Comparison of ENCODE assay signal across 11 cellular contexts in genomic region chr12:107356266-107356936, GRCh38.
DNase-seq lines count a peak whose midpoint lies in the region; ATAC-seq and TF ChIP-seq lines count a peak whose summit lies in the region.
"Had no signal": no experiment of that assay in that cellular context is flagged by ENCODE, and none has a peak within 500 bp of the region (broad histone marks: within the 10 kb centered on the region; RNA-seq: fewer than 3 reads in every experiment).

No MANE protein-coding gene starts in this region.

- H3K4me3 Mint-ChIP-seq in activated CD4-positive, alpha-beta T cell treated with anti-CD3 and anti-CD28 coated beads for 36 hours = no peak overlapping the region
- no peak overlapping the region for H3K4me3 Mint-ChIP-seq in activated CD4-positive, alpha-beta T cell treated with anti-CD3 and anti-CD28 coated beads, Interleukin-2, amount 10 ng/mL, durations not matched to agents 7 days and 5 days

- DNase-seq in activated CD4-positive, alpha-beta T cell treated with anti-CD3 and anti-CD28 coated beads for 36 hours = no peak
- DNase-seq in activated CD4-positive, alpha-beta T cell treated with anti-CD3 and anti-CD28 coated beads, Interleukin-2, amount 10 ng/mL, durations not matched to agents 7 days and 5 days = no peak
- DNase-seq in MV-4-11 (lab: John Stamatoyannopoulos, UW) = peak; percentile 35
- peak; percentile 79 for DNase-seq in mammary epithelial cell
- DNase-seq in smooth muscle cell (lab: John Stamatoyannopoulos, UW; ENCODE audit: unreplicated experiment) = no peak
- DNase-seq in NOMO-1 treated with dmso at 0.1 percent for 144 hours (lab: John Stamatoyannopoulos, UW; ENCODE audit: unreplicated experiment) = no peak
- no peak for DNase-seq in NCI-H1436 treated with DMSO at 0.1 percent for 48 hours (lab: John Stamatoyannopoulos, UW)
- DNase-seq: activated CD4-positive, CD25-positive, alpha-beta regulatory T cell; AML-193; GDM1 had no signal

- in situ Hi-C loops in mammary epithelial cell (cut with MboI; ENCODE audit: low sequenced_read_pairs in 2 of 2) = no loop called here

- H3K4me2 ChIP-seq in mammary epithelial cell (ENCODE audit: insufficient read depth, low read depth, low read length) (peak overlapping the region; percentile 11), smooth muscle cell (peak overlapping the region; percentile 17)

- no peak for TF ChIP-seq CTCF in mammary epithelial cell (conservative IDR thresholded peaks at IDR 0.05 in 1 of 2, IDR thresholded peaks at IDR 0.05 in 1 of 2; ENCODE audit: extremely low read depth in 1 of 2, insufficient read depth in 1 of 2, low read depth in 1 of 2, low read length in 2 of 2)
- no peak for TF ChIP-seq CTCF in smooth muscle cell (IDR thresholded peaks at IDR 0.05; ENCODE audit: borderline replicate concordance, insufficient read depth, poor library complexity, severe bottlenecking)

- H3K79me2 ChIP-seq in mammary epithelial cell (ENCODE audit: insufficient read depth, low read length) (peaks cover 32% of the 10 kb centered on the region), smooth muscle cell (ENCODE audit: low read depth) (no peaks in the 10 kb centered on the region)

- H3K27me3 Mint-ChIP-seq in activated CD4-positive, alpha-beta T cell treated with anti-CD3 and anti-CD28 coated beads for 36 hours = no peaks in the 10 kb centered on the region
- H3K27me3 Mint-ChIP-seq in activated CD4-positive, alpha-beta T cell treated with anti-CD3 and anti-CD28 coated beads, Interleukin-2, amount 10 ng/mL, durations not matched to agents 7 days and 5 days = no peaks in the 10 kb centered on the region

- no peak overlapping the region for H3K27ac Mint-ChIP-seq in activated CD4-positive, alpha-beta T cell treated with anti-CD3 and anti-CD28 coated beads for 36 hours
- H3K27ac Mint-ChIP-seq in activated CD4-positive, alpha-beta T cell treated with anti-CD3 and anti-CD28 coated beads, Interleukin-2, amount 10 ng/mL, durations not matched to agents 7 days and 5 days = no peak overlapping the region

- H4K20me1 ChIP-seq in mammary epithelial cell (ENCODE audit: insufficient read depth, low read length) (no peaks in the 10 kb centered on the region), smooth muscle cell (ENCODE audit: low read depth) (no peaks in the 10 kb centered on the region)

- H3K9ac ChIP-seq in mammary epithelial cell (ENCODE audit: insufficient read depth, low read length) (no peak overlapping the region), smooth muscle cell (ENCODE audit: low read depth) (no peak overlapping the region)

- CTCF ChIA-PET in activated CD4-positive, alpha-beta T cell treated with anti-CD3 and anti-CD28 coated beads for 36 hours (lab: Charles Lee) = interaction anchor here (0.6 to 2.3 kb wide), 8 partner anchors 11 to 1262 kb away, joined by 3 to 9 read pairs (median 4); no protein-coding TSS in a partner anchor
- CTCF ChIA-PET in activated CD4-positive, alpha-beta T cell treated with anti-CD3 and anti-CD28 coated beads, Interleukin-2, amount 10 ng/mL, durations not matched to agents 7 days and 5 days (lab: Charles Lee) = interaction anchor here (0.6 to 1.6 kb wide), 14 partner anchors 10 to 133 kb away, joined by 3 to 8 read pairs (median 3); a partner anchor contains a TSS
- CTCF ChIA-PET in mammary epithelial cell (lab: Charles Lee; ENCODE audit: low non-redundant PET) = no interaction called here

- no TSS peak for BruUV-seq in mammary epithelial cell (replicated peaks; lab: Mats Ljungman, UMichigan)

- no peak overlapping the region for H3K4me3 ChIP-seq in mammary epithelial cell (replicated peaks in 1 of 3; ENCODE audit: insufficient read depth in 1 of 3, low read depth in 2 of 3, low read length in 3 of 3)
- H3K4me3 ChIP-seq in smooth muscle cell = no peak overlapping the region

- H3K36me3 Mint-ChIP-seq in activated CD4-positive, alpha-beta T cell treated with anti-CD3 and anti-CD28 coated beads for 36 hours (ENCODE audit: low read depth) = no peaks in the 10 kb centered on the region
- H3K36me3 Mint-ChIP-seq in activated CD4-positive, alpha-beta T cell treated with anti-CD3 and anti-CD28 coated beads, Interleukin-2, amount 10 ng/mL, durations not matched to agents 7 days and 5 days (ENCODE audit: low read depth) = peaks cover 16% of the 10 kb centered on the region

- H3K9me3 Mint-ChIP-seq in activated CD4-positive, alpha-beta T cell treated with anti-CD3 and anti-CD28 coated beads for 36 hours (ENCODE audit: low read depth) = no peaks in the 10 kb centered on the region
- peaks cover 7% of the 10 kb centered on the region for H3K9me3 Mint-ChIP-seq in activated CD4-positive, alpha-beta T cell treated with anti-CD3 and anti-CD28 coated beads, Interleukin-2, amount 10 ng/mL, durations not matched to agents 7 days and 5 days

- H3F3A ChIP-seq in smooth muscle cell (ENCODE audit: low read depth) = no peaks in the 10 kb centered on the region

- no peak overlapping the region for H2AFZ ChIP-seq in mammary epithelial cell (ENCODE audit: low read depth, low read length)
- no peak overlapping the region for H2AFZ ChIP-seq in smooth muscle cell (ENCODE audit: low read depth)

- WGBS in mammary epithelial cell (ENCODE audit: low coverage, missing lambda C conversion rate) = 70% methylated on average over 7 of the region's 7 CpGs
- 66% methylated on average over 7 of the region's 7 CpGs for WGBS in smooth muscle cell (ENCODE audit: low lambda C conversion rate)

- no peak overlapping the region for H3K27ac ChIP-seq in mammary epithelial cell (ENCODE audit: insufficient read depth, low read depth, low read length)
- no peak overlapping the region for H3K27ac ChIP-seq in smooth muscle cell (ENCODE audit: low read depth)

- peak; percentile 70 for ATAC-seq in activated CD4-positive, alpha-beta T cell treated with anti-CD3 and anti-CD28 coated beads for 36 hours
- no peak for ATAC-seq in GM19452 (IDR thresholded peaks at IDR 0.05; ENCODE audit: unreplicated experiment)

- POLR2A ChIA-PET in activated CD4-positive, alpha-beta T cell treated with anti-CD3 and anti-CD28 coated beads for 36 hours (lab: Charles Lee) = no interaction called here
- POLR2A ChIA-PET in activated CD4-positive, alpha-beta T cell treated with anti-CD3 and anti-CD28 coated beads, Interleukin-2, amount 10 ng/mL, durations not matched to agents 7 days and 5 days (lab: Charles Lee) = interaction anchor here (0.9 kb wide), 1 partner anchor 16 kb away, joined by 3 read pairs; no protein-coding TSS in a partner anchor

- dilution Hi-C loops in mammary epithelial cell (cut with HindIII; ENCODE audit: low sequenced_read_pairs) = no loop called here

- H3K36me3 ChIP-seq in mammary epithelial cell (ENCODE audit: insufficient read depth, low read length) (no peaks in the 10 kb centered on the region), smooth muscle cell (ENCODE audit: low read depth) (no peaks in the 10 kb centered on the region)

- peaks cover 46% of the 10 kb centered on the region for H3K4me1 Mint-ChIP-seq in activated CD4-positive, alpha-beta T cell treated with anti-CD3 and anti-CD28 coated beads for 36 hours
- H3K4me1 Mint-ChIP-seq in activated CD4-positive, alpha-beta T cell treated with anti-CD3 and anti-CD28 coated beads, Interleukin-2, amount 10 ng/mL, durations not matched to agents 7 days and 5 days = peaks cover 73% of the 10 kb centered on the region

- H3K4me1 ChIP-seq in mammary epithelial cell (ENCODE audit: insufficient read depth, low read length) = peaks cover 46% of the 10 kb centered on the region
- no peaks in the 10 kb centered on the region for H3K4me1 ChIP-seq in smooth muscle cell (ENCODE audit: low read depth)

- H3K9me3 ChIP-seq in mammary epithelial cell (replicated peaks; ENCODE audit: insufficient read depth, low read length) (no peaks in the 10 kb centered on the region), smooth muscle cell (replicated peaks; ENCODE audit: low read depth) (no peaks in the 10 kb centered on the region)

- intact Hi-C loops in activated CD4-positive, alpha-beta T cell treated with anti-CD3 and anti-CD28 coated beads for 36 hours (cut with DNase I, micrococcal nuclease) = no loop called here
- intact Hi-C loops in mammary epithelial cell (cut with micrococcal nuclease) = loop anchor here (5.0 kb wide), 1 partner anchor 34 kb away; no protein-coding TSS in a partner anchor

- H3K27me3 ChIP-seq in mammary epithelial cell (ENCODE audit: insufficient read depth, low read length) (no peaks in the 10 kb centered on the region), smooth muscle cell (ENCODE audit: low read depth) (no peaks in the 10 kb centered on the region)

Comparison
In these comparisons a context has a peak if more than half of its experiments do, and no peak if none do; other contexts are left out.
1. DNase-seq: peak in MV-4-11 (single experiment) and mammary epithelial cell (single experiment); none in activated CD4-positive, alpha-beta T cell treated with anti-CD3 and anti-CD28 coated beads for 36 hours (single experiment), activated CD4-positive, alpha-beta T cell treated with anti-CD3 and anti-CD28 coated beads, Interleukin-2, amount 10 ng/mL, durations not matched to agents 7 days and 5 days (single experiment), smooth muscle cell (single experiment), NOMO-1 treated with dmso at 0.1 percent for 144 hours (single experiment) and NCI-H1436 treated with DMSO at 0.1 percent for 48 hours (single experiment).